ENCODE assay signal across 8 cellular contexts in the genomic region with DNA sequence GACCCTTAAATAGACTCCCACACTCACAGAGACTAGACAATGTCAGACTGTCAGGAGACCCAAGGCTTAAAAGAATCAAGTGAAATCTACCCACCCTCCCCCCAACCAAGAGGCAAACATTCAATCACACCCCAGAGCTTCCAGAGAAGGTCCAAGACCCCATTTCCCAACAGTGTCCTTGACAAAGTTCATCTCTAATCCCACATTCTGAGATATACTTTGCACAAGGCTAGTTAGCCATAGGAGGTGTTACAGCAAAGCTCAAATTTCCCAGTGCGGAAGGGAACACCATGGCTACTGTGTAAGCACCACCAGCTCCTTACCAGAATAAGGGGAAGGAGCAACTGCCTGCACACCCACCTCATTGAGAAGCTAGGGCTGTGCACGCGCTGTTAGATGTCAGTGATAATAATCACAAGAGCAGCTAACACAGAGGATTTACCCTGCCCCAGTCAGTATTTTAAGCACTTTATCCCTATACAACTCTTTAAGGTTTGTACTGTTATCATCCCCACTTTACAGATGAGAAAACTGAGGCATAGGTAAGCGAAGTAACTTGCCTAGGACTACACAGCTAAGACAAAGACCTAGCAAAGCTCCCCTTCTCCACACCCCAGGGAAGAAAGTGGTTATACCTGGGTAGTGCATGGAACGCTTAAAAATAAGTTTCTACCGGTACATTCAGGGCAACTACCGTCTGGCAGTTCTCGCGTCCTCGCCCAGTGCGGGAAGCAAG. TPM values are rescaled to one million over a fixed set of nuclear protein-coding genes. Genes with fewer than 3 reads are reported as not detected.
DNase-seq lines count a peak whose midpoint lies in the region; TF ChIP-seq lines count a peak whose summit lies in the region.

No MANE protein-coding gene starts in this region.

- no peaks in the 10 kb centered on the region for H3K36me3 ChIP-seq in BE2C
- H3K36me3 ChIP-seq in ectodermal cell (ENCODE audit: control insufficient read depth, insufficient read depth, low read length): no peaks in the 10 kb centered on the region
- H3K36me3 ChIP-seq in neural cell (ENCODE audit: insufficient read depth, low read length): no peaks in the 10 kb centered on the region

- H3K27ac ChIP-seq in ectodermal cell (ENCODE audit: insufficient read depth, low read depth, low read length, poor library complexity, severe bottlenecking): no peak overlapping the region
- H3K27ac ChIP-seq in neural cell (ENCODE audit: low read length): no peak overlapping the region

- H3K79me2 ChIP-seq in neural cell (replicated peaks; ENCODE audit: insufficient read depth, low read length): no peaks in the 10 kb centered on the region

- H3K9me2 ChIP-seq in neural cell (ENCODE audit: insufficient read depth, low read length): no peaks in the 10 kb centered on the region

- no peak overlapping the region for H2AFZ ChIP-seq in neural cell (ENCODE audit: low read depth, low read length)

- no peak for DNase-seq in BE2C
- peak; percentile 27 for DNase-seq in KBM-7
- no peak for DNase-seq in NCI-H1417 (lab: John Stamatoyannopoulos, UW)
- DNase-seq in GM19240 (ENCODE audit: insufficient read length, low spot score): no peak
- no peak for DNase-seq in NCI-H187 (lab: John Stamatoyannopoulos, UW)
- DNase-seq in effector CD4-positive, alpha-beta T cell: no peak

- no peaks in the 10 kb centered on the region for H3F3A ChIP-seq in neural cell (ENCODE audit: insufficient read depth, low read length, poor library complexity, severe bottlenecking)

- H3K4me1 ChIP-seq in BE2C (no peaks in the 10 kb centered on the region), ectodermal cell (ENCODE audit: control insufficient read depth, insufficient read depth, low read length) (no peaks in the 10 kb centered on the region)

- H3K27me3 ChIP-seq in BE2C (peaks cover 7% of the 10 kb centered on the region; the same call in 1 of the 2 replicates), ectodermal cell (ENCODE audit: control insufficient read depth, insufficient read depth, low read length, poor library complexity, severe bottlenecking) (peaks cover 61% of the 10 kb centered on the region), neural cell (ENCODE audit: insufficient read depth, low read depth, low read length) (peaks cover 30% of the 10 kb centered on the region)

- H3K9ac ChIP-seq in neural cell (ENCODE audit: low read length): peak overlapping the region; percentile 48

- in situ Hi-C loops in KBM-7 (cut with MboI; ENCODE audit: low pct_unique_long_range_greater_than_20kb, low sequenced_read_pairs): no loop called here

- peak overlapping the region; percentile 70 for H3K4me2 ChIP-seq in neural cell (ENCODE audit: low read length)

- H4K20me1 ChIP-seq in neural cell (ENCODE audit: insufficient read depth): no peaks in the 10 kb centered on the region

- 51 to 54% methylated on average over 11 of the region's 11 CpGs for WGBS in ectodermal cell, 2 experiments

- TF ChIP-seq RAD21 in neural cell (conservative IDR thresholded peaks at IDR 0.05): no peak

- H3K4me3 ChIP-seq in BE2C (ENCODE audit: low read depth, low read length) (peak overlapping the region; percentile 62), ectodermal cell (ENCODE audit: insufficient read depth, low read depth, low read length) (peak overlapping the region; percentile 63), neural cell (ENCODE audit: low read length) (peak overlapping the region; percentile 80)

- H3K9me3 ChIP-seq in BE2C: no peaks in the 10 kb centered on the region
- peaks cover 2% of the 10 kb centered on the region for H3K9me3 ChIP-seq in ectodermal cell (ENCODE audit: control insufficient read depth, low read length)
- H3K9me3 ChIP-seq in neural cell (ENCODE audit: low read length): no peaks in the 10 kb centered on the region

- TF ChIP-seq CTCF in BE2C (IDR thresholded peaks at IDR 0.05; ENCODE audit: low read depth, low read length) (no peak), neural cell (IDR thresholded peaks at IDR 0.05; ENCODE audit: poor library complexity, severe bottlenecking) (no peak)

- no peak for TF ChIP-seq EP300 in neural cell (conservative IDR thresholded peaks at IDR 0.05; ENCODE audit: poor library complexity, severe bottlenecking)

TF ChIP-seq in neural cell, 6 proteins besides CTCF, POLR2A, EP300 and RAD21:
- no peak for TF ChIP-seq POLR2AphosphoS5 (IDR thresholded peaks at IDR 0.05)
- TF ChIP-seq TAF1 (IDR thresholded peaks at IDR 0.05; ENCODE audit: low read depth): no peak
- TF ChIP-seq, protein P1, sequence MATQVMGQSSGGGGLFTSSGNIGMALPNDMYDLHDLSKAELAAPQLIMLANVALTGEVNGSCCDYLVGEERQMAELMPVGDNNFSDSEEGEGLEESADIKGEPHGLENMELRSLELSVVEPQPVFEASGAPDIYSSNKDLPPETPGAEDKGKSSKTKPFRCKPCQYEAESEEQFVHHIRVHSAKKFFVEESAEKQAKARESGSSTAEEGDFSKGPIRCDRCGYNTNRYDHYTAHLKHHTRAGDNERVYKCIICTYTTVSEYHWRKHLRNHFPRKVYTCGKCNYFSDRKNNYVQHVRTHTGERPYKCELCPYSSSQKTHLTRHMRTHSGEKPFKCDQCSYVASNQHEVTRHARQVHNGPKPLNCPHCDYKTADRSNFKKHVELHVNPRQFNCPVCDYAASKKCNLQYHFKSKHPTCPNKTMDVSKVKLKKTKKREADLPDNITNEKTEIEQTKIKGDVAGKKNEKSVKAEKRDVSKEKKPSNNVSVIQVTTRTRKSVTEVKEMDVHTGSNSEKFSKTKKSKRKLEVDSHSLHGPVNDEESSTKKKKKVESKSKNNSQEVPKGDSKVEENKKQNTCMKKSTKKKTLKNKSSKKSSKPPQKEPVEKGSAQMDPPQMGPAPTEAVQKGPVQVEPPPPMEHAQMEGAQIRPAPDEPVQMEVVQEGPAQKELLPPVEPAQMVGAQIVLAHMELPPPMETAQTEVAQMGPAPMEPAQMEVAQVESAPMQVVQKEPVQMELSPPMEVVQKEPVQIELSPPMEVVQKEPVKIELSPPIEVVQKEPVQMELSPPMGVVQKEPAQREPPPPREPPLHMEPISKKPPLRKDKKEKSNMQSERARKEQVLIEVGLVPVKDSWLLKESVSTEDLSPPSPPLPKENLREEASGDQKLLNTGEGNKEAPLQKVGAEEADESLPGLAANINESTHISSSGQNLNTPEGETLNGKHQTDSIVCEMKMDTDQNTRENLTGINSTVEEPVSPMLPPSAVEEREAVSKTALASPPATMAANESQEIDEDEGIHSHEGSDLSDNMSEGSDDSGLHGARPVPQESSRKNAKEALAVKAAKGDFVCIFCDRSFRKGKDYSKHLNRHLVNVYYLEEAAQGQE (IDR thresholded peaks at IDR 0.05; ENCODE audit: borderline replicate concordance): no peak
- TF ChIP-seq EZH2 (IDR thresholded peaks at IDR 0.05; ENCODE audit: borderline replicate concordance, insufficient read depth, low read length, poor library complexity, severe bottlenecking): no peak
- no peak for TF ChIP-seq MXI1 (conservative IDR thresholded peaks at IDR 0.05; ENCODE audit: poor library complexity, severe bottlenecking)
- TF ChIP-seq SMC3 (conservative IDR thresholded peaks at IDR 0.05; ENCODE audit: poor library complexity): no peak
TF ChIP-seq in neural cell: peak in this region for 0.

RNA-seq across cellular contexts. Expression of a gene that starts 17.3 kb away (rescaled TPM):
- polyA plus RNA-seq in BE2C (2012; ENCODE audit: insufficient read depth, insufficient read length, low read depth): not detected
- not detected for polyA plus RNA-seq in ectodermal cell (2013, experiment 1 of 4)
- 0.14 TPM for polyA plus RNA-seq in ectodermal cell (2013, experiment 2 of 4)
- polyA plus RNA-seq in ectodermal cell (2013, experiment 3 of 4): not detected
- polyA plus RNA-seq in ectodermal cell (2013, experiment 4 of 4): 0.12 TPM
- polyA plus RNA-seq in neural cell: not detected in 2 replicates
- not detected in 2 replicates for polyA minus RNA-seq in neural cell
